ENCODE assay signal across 21 cellular contexts in genomic region chr13:43545317-43545874, GRCh38.
DNase-seq lines count a peak whose midpoint lies in the region; ATAC-seq, FAIRE-seq and TF ChIP-seq lines count a peak whose summit lies in the region.
"Had no signal": no experiment of that assay in that cellular context is flagged by ENCODE, and none has a peak within 500 bp of the region (broad histone marks: within the 10 kb centered on the region; RNA-seq: fewer than 3 reads in every experiment).

No MANE protein-coding gene starts in this region.

- H3K36me3 ChIP-seq in brain microvascular endothelial cell (replicated peaks), result no peaks in the 10 kb centered on the region
- no peaks in the 10 kb centered on the region for H3K36me3 ChIP-seq in heart left ventricle
- no peaks in the 10 kb centered on the region for H3K36me3 ChIP-seq in sigmoid colon
- no peaks in the 10 kb centered on the region for H3K36me3 ChIP-seq in small intestine (ENCODE audit: control insufficient read depth in 2 of 2, insufficient read depth in 2 of 2, low read length in 2 of 2)
- H3K36me3 ChIP-seq: transverse colon had no signal

- no peaks in the 10 kb centered on the region for H3K27me3 ChIP-seq in brain microvascular endothelial cell (replicated peaks)
- no peaks in the 10 kb centered on the region for H3K27me3 ChIP-seq in heart left ventricle
- H3K27me3 ChIP-seq in sigmoid colon, result no peaks in the 10 kb centered on the region
- H3K27me3 ChIP-seq in small intestine (ENCODE audit: control insufficient read depth in 2 of 2, insufficient read depth in 2 of 2, low read length in 2 of 2), result no peaks in the 10 kb centered on the region
- H3K27me3 ChIP-seq: transverse colon had no signal

- H3K9me3 ChIP-seq in heart left ventricle (no peaks in the 10 kb centered on the region), sigmoid colon (no peaks in the 10 kb centered on the region), small intestine (ENCODE audit: control insufficient read depth, low read depth) (no peaks in the 10 kb centered on the region)
- H3K9me3 ChIP-seq: transverse colon had no signal

- no peak for TF ChIP-seq EP300 in sigmoid colon (IDR thresholded peaks at IDR 0.05)

- DNase-seq in CD14-positive monocyte (ENCODE audit: low spot score) (peak; percentile 38), brain microvascular endothelial cell (peak; percentile 6), heart left ventricle (peak in 1 of 5 donors; percentile 31), sigmoid colon (no peak), AG20443 (ENCODE audit: low spot score) (no peak), small intestine (no peak), LoVo (ENCODE audit: low spot score) (no peak)
- DNase-seq: activated CD4-positive, alpha-beta T cell treated with anti-CD3 and anti-CD28 coated beads, Interleukin-2, amount 10 ng/mL, durations not matched to agents 24 days and 14 days; activated CD8-positive, alpha-beta memory T cell treated with anti-CD3 and anti-CD28 coated beads, Interleukin-2, amount 50 U/mL, for 4 hours; activated naive CD4-positive, alpha-beta T cell treated with Interleukin-2 at 50 U/mL for 16 hours; immature natural killer cell; NCI-H510A treated with DMSO at 0.1 percent for 48 hours; stimulated activated naive B cell treated with anti-CD40 and anti-IgM and Interleukin-4, amounts not matched to agents 10 μg/mL and 1 μg/mL and 100 μg/mL, for 72 hours; transverse colon had no signal

- H3K4me1 Mint-ChIP-seq in CD14-positive monocyte, result no peaks in the 10 kb centered on the region
- H3K4me1 Mint-ChIP-seq: IgD-negative memory B cell; immature natural killer cell; stimulated activated naive B cell treated with anti-CD40 and anti-IgM and Interleukin-4, amounts not matched to agents 10 μg/mL and 1 μg/mL and 100 μg/mL, for 72 hours had no signal

- in situ Hi-C loops in brain microvascular endothelial cell (cut with HindIII; ENCODE audit: low pct_ligation_motif_present, low sequenced_read_pairs), result no loop called here

- ATAC-seq in heart left ventricle, result peak; percentile 39 to 70 (median 66)
- ATAC-seq in GM21529 (IDR thresholded peaks at IDR 0.05; ENCODE audit: unreplicated experiment), result no peak
- ATAC-seq: natural killer cell treated with Interleukin-12 subunit alpha and Interleukin-12 subunit beta and Interleukin-15 and Interleukin-18, amount 100 ng/mL, for 72 hours; stimulated activated naive B cell treated with anti-CD40 and anti-IgM and Interleukin-4, amounts not matched to agents 10 μg/mL and 1 μg/mL and 100 μg/mL, for 72 hours had no signal

- H3K4me1 ChIP-seq in heart left ventricle, result peaks cover 0 to 35% (median 22%) of the 10 kb centered on the region in 12 donors
- H3K4me1 ChIP-seq in sigmoid colon, result peaks cover 0 to 43% (median 32%) of the 10 kb centered on the region in 4 donors
- H3K4me1 ChIP-seq in small intestine (ENCODE audit: control insufficient read depth in 2 of 2, insufficient read depth in 1 of 2, low read depth in 1 of 2, low read length in 1 of 2), result no peaks in the 10 kb centered on the region

- no peak overlapping the region for H3K4me3 Mint-ChIP-seq in CD14-positive monocyte
- H3K4me3 Mint-ChIP-seq: activated CD4-positive, alpha-beta T cell treated with anti-CD3 and anti-CD28 coated beads, Interleukin-2, amount 10 ng/mL, durations not matched to agents 24 days and 14 days; dendritic cell treated with granulocyte-macrophage colony-stimulating factor and Interleukin-4, amounts not matched to agents 40 ng/mL and 50 ng/mL, for 4 days; IgD-negative memory B cell; immature natural killer cell; natural killer cell treated with Interleukin-12 subunit alpha and Interleukin-12 subunit beta and Interleukin-15 and Interleukin-18, amount 100 ng/mL, for 72 hours; stimulated activated naive B cell treated with anti-CD40 and anti-IgM and Interleukin-4, amounts not matched to agents 10 μg/mL and 1 μg/mL and 100 μg/mL, for 72 hours had no signal

- H3K27ac ChIP-seq in brain microvascular endothelial cell (no peak overlapping the region), heart left ventricle (peak overlapping the region in 3 of 12 donors; percentile 10 to 35 (median 25)), sigmoid colon (peak overlapping the region in 3 of 4 donors; percentile 14 to 69 (median 67)), small intestine (ENCODE audit: low read depth in 1 of 2, low read length in 1 of 2) (no peak overlapping the region)

- FAIRE-seq in small intestine (lab: Jason Lieb, UNC), result no peak
- FAIRE-seq: astrocyte, GM18507, H54 had no signal

- H3K36me3 Mint-ChIP-seq in CD14-positive monocyte, result no peaks in the 10 kb centered on the region
- H3K36me3 Mint-ChIP-seq: immature natural killer cell; natural killer cell treated with Interleukin-12 subunit alpha and Interleukin-12 subunit beta and Interleukin-15 and Interleukin-18, amount 100 ng/mL, for 72 hours; stimulated activated naive B cell treated with anti-CD40 and anti-IgM and Interleukin-4, amounts not matched to agents 10 μg/mL and 1 μg/mL and 100 μg/mL, for 72 hours had no signal

- no peak for TF ChIP-seq POLR2A in heart left ventricle (IDR thresholded peaks at IDR 0.05)
- no peak for TF ChIP-seq POLR2A in sigmoid colon (IDR thresholded peaks at IDR 0.05)

- H3K27me3 Mint-ChIP-seq in CD14-positive monocyte (ENCODE audit: low read depth in 3 of 3), result peaks cover 0 to 3% (median 0%) of the 10 kb centered on the region in 3 donors
- H3K27me3 Mint-ChIP-seq: dendritic cell treated with granulocyte-macrophage colony-stimulating factor and Interleukin-4, amounts not matched to agents 40 ng/mL and 50 ng/mL, for 4 days; stimulated activated naive B cell treated with anti-CD40 and anti-IgM and Interleukin-4, amounts not matched to agents 10 μg/mL and 1 μg/mL and 100 μg/mL, for 72 hours had no signal

- H3K9me3 Mint-ChIP-seq in CD14-positive monocyte, result peaks cover 0 to 8% (median 0%) of the 10 kb centered on the region in 7 donors
- H3K9me3 Mint-ChIP-seq: activated CD4-positive, alpha-beta T cell treated with anti-CD3 and anti-CD28 coated beads, Interleukin-2, amount 10 ng/mL, durations not matched to agents 24 days and 14 days; dendritic cell treated with granulocyte-macrophage colony-stimulating factor and Interleukin-4, amounts not matched to agents 40 ng/mL and 50 ng/mL, for 4 days; IgD-negative memory B cell; natural killer cell treated with Interleukin-12 subunit alpha and Interleukin-12 subunit beta and Interleukin-15 and Interleukin-18, amount 100 ng/mL, for 72 hours; stimulated activated naive B cell treated with anti-CD40 and anti-IgM and Interleukin-4, amounts not matched to agents 10 μg/mL and 1 μg/mL and 100 μg/mL, for 72 hours had no signal

- WGBS in heart left ventricle, 4 donors, result 58 to 71% (median 67%) methylated on average over 4 of the region's 4 CpGs
- 90 to 92% methylated on average over 4 of the region's 4 CpGs for WGBS in sigmoid colon, 2 donors
- WGBS in small intestine, 3 donors, result 77 to 92% (median 90%) methylated on average over 4 of the region's 4 CpGs

- intact Hi-C loops in CD14-positive monocyte (cut with micrococcal nuclease), result no loop called here
- intact Hi-C loops in heart left ventricle (cut with DNase I), result loop anchor here in 3 of 10 donors (5.0 to 10.0 kb wide), 2 partner anchors 33 to 239 kb away; partner anchors contain the start of gene ENOX1 (in 2 of the 3)
- intact Hi-C loops in sigmoid colon (cut with DNase I), result loop anchor here (10.0 kb wide), 1 partner anchor 329 kb away; the partner anchor contains the start of genes CCDC122 and LACC1

- TF ChIP-seq CTCF in CD14-positive monocyte (IDR thresholded peaks at IDR 0.05) (no peak), brain microvascular endothelial cell (IDR thresholded peaks at IDR 0.05; ENCODE audit: low read depth, low read length, missing control alignments) (no peak), heart left ventricle (IDR thresholded peaks at IDR 0.05) (no peak), sigmoid colon (IDR thresholded peaks at IDR 0.05) (no peak)

- H3K4me3 ChIP-seq in brain microvascular endothelial cell (ENCODE audit: low read depth, low read length) (no peak overlapping the region), heart left ventricle (no peak overlapping the region), sigmoid colon (no peak overlapping the region), small intestine (ENCODE audit: low read depth in 1 of 2, low read length in 2 of 2) (no peak overlapping the region)
- H3K4me3 ChIP-seq: transverse colon had no signal

- H3K27ac Mint-ChIP-seq in CD14-positive monocyte, result no peak overlapping the region
- H3K27ac Mint-ChIP-seq: activated CD4-positive, alpha-beta T cell treated with anti-CD3 and anti-CD28 coated beads, Interleukin-2, amount 10 ng/mL, durations not matched to agents 24 days and 14 days; dendritic cell treated with granulocyte-macrophage colony-stimulating factor and Interleukin-4, amounts not matched to agents 40 ng/mL and 50 ng/mL, for 4 days; IgD-negative memory B cell; immature natural killer cell; natural killer cell treated with Interleukin-12 subunit alpha and Interleukin-12 subunit beta and Interleukin-15 and Interleukin-18, amount 100 ng/mL, for 72 hours; stimulated activated naive B cell treated with anti-CD40 and anti-IgM and Interleukin-4, amounts not matched to agents 10 μg/mL and 1 μg/mL and 100 μg/mL, for 72 hours had no signal

Comparison
In these comparisons a context has a peak if more than half of its experiments do, and no peak if none do; other contexts are left out.
1. DNase-seq: peak in CD14-positive monocyte (single experiment) and brain microvascular endothelial cell (single experiment); none in sigmoid colon (single experiment), AG20443 (single experiment), small intestine (single experiment) and LoVo (single experiment).
2. H3K27ac ChIP-seq: peak in sigmoid colon (3 of 4); none in brain microvascular endothelial cell (single experiment) and small intestine (0 of 2).